ENCODE assay signal across 21 cellular contexts in genomic region chr9:133098104-133098754, GRCh38. TPM values are rescaled to one million over a fixed set of nuclear protein-coding genes. Genes with fewer than 3 reads are reported as not detected.
DNase-seq lines count a peak whose midpoint lies in the region; ATAC-seq and TF ChIP-seq lines count a peak whose summit lies in the region.
"Had no signal": no experiment of that assay in that cellular context is flagged by ENCODE, and none has a peak within 500 bp of the region (broad histone marks: within the 10 kb centered on the region; RNA-seq: fewer than 3 reads in every experiment).

No MANE protein-coding gene starts in this region.

- H3K4me1 ChIP-seq in right cardiac atrium (ENCODE audit: control insufficient read depth, insufficient read depth, low read length) (no peaks in the 10 kb centered on the region), right atrium auricular region (no peaks in the 10 kb centered on the region)
- H3K4me1 ChIP-seq: A549 had no signal

- intact Hi-C loops in right cardiac atrium (cut with DNase I), result no loop called here

- peaks cover 64% of the 10 kb centered on the region for H3K36me3 ChIP-seq in right atrium auricular region

- H3K27me3 Mint-ChIP-seq in T-helper 17 cell, result no peaks in the 10 kb centered on the region

- H3K4me3 ChIP-seq in right cardiac atrium (ENCODE audit: low read length) (no peak overlapping the region), right atrium auricular region (no peak overlapping the region)
- H3K4me3 ChIP-seq: A549, GM23338, PC-9 had no signal

- TF ChIP-seq CTCF in right atrium auricular region (IDR thresholded peaks at IDR 0.05), result no peak

- DNase-seq in right cardiac atrium (peak in 2 of 3 donors; percentile 42 to 55), right atrium auricular region (ENCODE audit: low spot score) (no peak), T-helper 17 cell (no peak), left lobe of liver (ENCODE audit: low spot score) (no peak)
- no peak for DNase-seq in stimulated activated effector memory CD8-positive, alpha-beta T cell treated with anti-CD3 and anti-CD28 coated beads, Interleukin-12 subunit alpha, Interleukin-12 subunit beta, amount 100 ng/mL, for 72 hours (ENCODE audit: low spot score in 2 of 2)
- DNase-seq in stimulated activated naive CD4-positive, alpha-beta T cell (lab: John Stamatoyannopoulos, UW), result no peak
- DNase-seq: DMS79; KG1; NCI-H1048; NCI-H146; NCI-H2081 treated with DMSO at 0.1 percent for 48 hours; NCI-H226; NCI-H526 treated with DMSO at 0.1 percent for 48 hours; NK-92 treated with Interleukin-12 subunit alpha and Interleukin-12 subunit beta, amount 100 ng/mL, for 24 hours; PC-9; SHP77 had no signal

- peak overlapping the region; percentile 51 for H3K4me3 Mint-ChIP-seq in T-helper 17 cell
- H3K4me3 Mint-ChIP-seq in stimulated activated effector memory CD8-positive, alpha-beta T cell treated with anti-CD3 and anti-CD28 coated beads, Interleukin-12 subunit alpha, Interleukin-12 subunit beta, amount 100 ng/mL, for 72 hours, result no peak overlapping the region
- H3K4me3 Mint-ChIP-seq: GM23338 had no signal

- H3K9me3 Mint-ChIP-seq in stimulated activated effector memory CD8-positive, alpha-beta T cell treated with anti-CD3 and anti-CD28 coated beads, Interleukin-12 subunit alpha, Interleukin-12 subunit beta, amount 100 ng/mL, for 72 hours, result peaks cover 11% of the 10 kb centered on the region

- H3K36me3 Mint-ChIP-seq in T-helper 17 cell (ENCODE audit: low read depth), result peaks cover 16% of the 10 kb centered on the region
- H3K36me3 Mint-ChIP-seq in stimulated activated effector memory CD8-positive, alpha-beta T cell treated with anti-CD3 and anti-CD28 coated beads, Interleukin-12 subunit alpha, Interleukin-12 subunit beta, amount 100 ng/mL, for 72 hours, result peaks cover 87% of the 10 kb centered on the region

- WGBS in right cardiac atrium, result 88% methylated on average over 16 of the region's 16 CpGs

- H3K4me1 Mint-ChIP-seq in T-helper 17 cell, result peaks cover 4% of the 10 kb centered on the region
- peaks cover 5% of the 10 kb centered on the region for H3K4me1 Mint-ChIP-seq in stimulated activated effector memory CD8-positive, alpha-beta T cell treated with anti-CD3 and anti-CD28 coated beads, Interleukin-12 subunit alpha, Interleukin-12 subunit beta, amount 100 ng/mL, for 72 hours
- H3K4me1 Mint-ChIP-seq: GM23338 had no signal

- H3K27me3 ChIP-seq in right cardiac atrium (ENCODE audit: control insufficient read depth, insufficient read depth) (no peaks in the 10 kb centered on the region), right atrium auricular region (no peaks in the 10 kb centered on the region)

- no peaks in the 10 kb centered on the region for H3K9me3 ChIP-seq in right cardiac atrium (ENCODE audit: control insufficient read depth, low read length)
- peaks cover 4 to 21% of the 10 kb centered on the region in 2 donors for H3K9me3 ChIP-seq in right atrium auricular region
- peaks cover 5% of the 10 kb centered on the region for H3K9me3 ChIP-seq in T-helper 17 cell (ENCODE audit: control insufficient read depth, low read length, poor library complexity, severe bottlenecking)

- H3K27ac ChIP-seq in right cardiac atrium (ENCODE audit: low read length), result no peak overlapping the region
- H3K27ac ChIP-seq in right atrium auricular region, result no peak overlapping the region
- H3K27ac ChIP-seq: A549, HL-60, PC-9 had no signal

- peak overlapping the region; percentile 63 for H3K27ac Mint-ChIP-seq in T-helper 17 cell
- H3K27ac Mint-ChIP-seq in stimulated activated effector memory CD8-positive, alpha-beta T cell treated with anti-CD3 and anti-CD28 coated beads, Interleukin-12 subunit alpha, Interleukin-12 subunit beta, amount 100 ng/mL, for 72 hours, result peak overlapping the region; percentile 46
- H3K27ac Mint-ChIP-seq: GM23338 had no signal

- ATAC-seq in right cardiac atrium (no peak), T-helper 17 cell (no peak), left lobe of liver (peak; percentile 75), GM18907 (IDR thresholded peaks at IDR 0.05; ENCODE audit: unreplicated experiment) (no peak), HG03457 (IDR thresholded peaks at IDR 0.05; ENCODE audit: unreplicated experiment) (no peak)
- no peak for ATAC-seq in stimulated activated effector memory CD8-positive, alpha-beta T cell treated with anti-CD3 and anti-CD28 coated beads, Interleukin-12 subunit alpha, Interleukin-12 subunit beta, amount 100 ng/mL, for 72 hours
- ATAC-seq: A549, GM23338 had no signal

RNA-seq across cellular contexts. Expression of gene RALGDS, which starts 22.8 kb away (rescaled TPM):
- total RNA-seq in right cardiac atrium (10 to 100 TPM; 18.5 to 36.3 (median 32.1) TPM), right atrium auricular region (10 to 100 TPM; 26.7 to 30.1 TPM), T-helper 17 cell (100 to 1,000 TPM; 150 to 236 TPM), left lobe of liver (4.7 TPM)
- 33.8 TPM for polyA plus RNA-seq in right cardiac atrium

RNA-seq across cellular contexts. Expression of gene CEL, which starts 36.4 kb away (rescaled TPM):
- total RNA-seq in right cardiac atrium (1 to 10 TPM; 2.9 to 9.7 (median 5.2) TPM), right atrium auricular region (1 to 10 TPM in 1 of 2 donors, under 1 TPM in 1; 0.94 to 1.9 TPM), T-helper 17 cell (under 1 TPM in 1 of 2 donors, not detected in 1; 0.42 TPM), left lobe of liver (7.7 TPM)
- 2.8 TPM for polyA plus RNA-seq in right cardiac atrium

Comparison
In these comparisons a context has a peak if more than half of its experiments do, and no peak if none do; other contexts are left out.
1. DNase-seq: peak in right cardiac atrium (2 of 3); none in right atrium auricular region (single experiment), T-helper 17 cell (0 of 3), left lobe of liver (single experiment), stimulated activated effector memory CD8-positive, alpha-beta T cell treated with anti-CD3 and anti-CD28 coated beads, Interleukin-12 subunit alpha, Interleukin-12 subunit beta, amount 100 ng/mL, for 72 hours (0 of 2) and stimulated activated naive CD4-positive, alpha-beta T cell (0 of 6).
2. RNA of gene RALGDS, which starts 22.8 kb away (total RNA-seq): 150 to 236 TPM in T-helper 17 cell; 18.5 to 36.3 TPM in right cardiac atrium, 26.7 to 30.1 TPM in right atrium auricular region and 4.7 TPM in left lobe of liver (single experiment); every median in the first group is over 4 times any median in the second.